ENCODE assay signal across 8 cellular contexts in genomic region chr15:36883705-36884355, GRCh38.
DNase-seq lines count a peak whose midpoint lies in the region; ATAC-seq and TF ChIP-seq lines count a peak whose summit lies in the region.

No MANE protein-coding gene starts in this region.

- intact Hi-C loops in right lobe of liver (cut with DNase I): loop anchor here (10.0 kb wide), 2 partner anchors 221 to 241 kb away; partner anchors contain the start of gene MEIS2 (in 1 of the 2)

- no peaks in the 10 kb centered on the region for H3K9me3 ChIP-seq in duodenal mucosa (ENCODE audit: control insufficient read depth in 1 of 2, low read length in 2 of 2)
- no peaks in the 10 kb centered on the region for H3K9me3 ChIP-seq in right lobe of liver

- no peaks in the 10 kb centered on the region for H3K36me3 ChIP-seq in duodenal mucosa (ENCODE audit: control insufficient read depth in 1 of 2, insufficient read depth in 2 of 2, low read length in 2 of 2)
- H3K36me3 ChIP-seq in right lobe of liver: no peaks in the 10 kb centered on the region

- WGBS in right lobe of liver (ENCODE audit: insufficient coverage, low coverage, low lambda C conversion rate, missing lambda C conversion rate): 12% methylated on average over 22 of the region's 24 CpGs

- H3K4me1 ChIP-seq in duodenal mucosa (ENCODE audit: control insufficient read depth in 1 of 2, insufficient read depth in 2 of 2, low read length in 2 of 2) (peaks cover 10 to 13% of the 10 kb centered on the region in 2 donors), right lobe of liver (peaks cover 0 to 24% (median 0%) of the 10 kb centered on the region in 4 donors)

- DNase-seq in Ammon's horn (ENCODE audit: low spot score): peak; percentile 91
- DNase-seq in NCI-H446 treated with DMSO at 0.1 percent for 48 hours (lab: John Stamatoyannopoulos, UW): peak; percentile 85
- peak; percentile 55 for DNase-seq in activated CD4-positive, CD25-positive, alpha-beta regulatory T cell treated with anti-CD3 and anti-CD28 coated beads, Interleukin-2, amount 50 U/mL, for 72 hours
- DNase-seq in right lobe of liver: peak; percentile 89 to 91 (median 90)
- DNase-seq in stimulated activated CD4-positive, alpha-beta T cell treated with anti-CD3 and anti-CD28 coated beads, Interleukin-4, amount 100 ng/mL, for 48 hours (ENCODE audit: low read depth in 2 of 2): peak; percentile 68 to 80

- TF ChIP-seq CTCF in right lobe of liver (IDR thresholded peaks at IDR 0.05): peak; percentile 80 to 85 (median 82)

- ATAC-seq in GM19043 (IDR thresholded peaks at IDR 0.05; ENCODE audit: low read depth, unreplicated experiment) (peak; percentile 78), HG03439 (IDR thresholded peaks at IDR 0.05; ENCODE audit: unreplicated experiment) (peak; percentile 85), right lobe of liver (peak; percentile 88 to 93 (median 88))

- H3K4me3 ChIP-seq in duodenal mucosa (ENCODE audit: low read depth in 1 of 2, low read length in 2 of 2) (peak overlapping the region; percentile 68), right lobe of liver (peak overlapping the region; percentile 9 to 24 (median 17))

- no peak for TF ChIP-seq POLR2A in right lobe of liver (IDR thresholded peaks at IDR 0.05)

- peak overlapping the region in 1 of 2 donors; percentile 50 for H3K9ac ChIP-seq in duodenal mucosa (ENCODE audit: low read depth in 1 of 2, low read length in 2 of 2)

- H3K27ac ChIP-seq in duodenal mucosa (ENCODE audit: low read depth, low read length) (no peak overlapping the region), right lobe of liver (no peak overlapping the region)

- H3K27me3 ChIP-seq in duodenal mucosa (ENCODE audit: control insufficient read depth in 1 of 2, insufficient read depth in 2 of 2, low read length in 2 of 2): peaks cover 43 to 59% of the 10 kb centered on the region in 2 donors
- peaks cover 0 to 40% of the 10 kb centered on the region in 2 donors for H3K27me3 ChIP-seq in right lobe of liver
